ENCODE assay signal across 11 cellular contexts in genomic region chr7:73716318-73716890, GRCh38.
DNase-seq lines count a peak whose midpoint lies in the region; ATAC-seq and TF ChIP-seq lines count a peak whose summit lies in the region.
"Had no signal": no experiment of that assay in that cellular context is flagged by ENCODE, and none has a peak within 500 bp of the region (broad histone marks: within the 10 kb centered on the region; RNA-seq: fewer than 3 reads in every experiment).

No MANE protein-coding gene starts in this region.

- peaks cover 5% of the 10 kb centered on the region for H3K27me3 Mint-ChIP-seq in activated T-cell treated with anti-CD3 and anti-CD28 coated beads, Interleukin-2, amount 50 U/mL, for 24 hours

- peaks cover 20% of the 10 kb centered on the region for H3K36me3 Mint-ChIP-seq in activated T-cell treated with anti-CD3 and anti-CD28 coated beads, Interleukin-2, amount 50 U/mL, for 24 hours (ENCODE audit: low read depth)

- peaks cover 39% of the 10 kb centered on the region for H3K4me1 Mint-ChIP-seq in activated T-cell treated with anti-CD3 and anti-CD28 coated beads, Interleukin-2, amount 50 U/mL, for 24 hours (ENCODE audit: low read depth)

- H3K27ac ChIP-seq in RWPE2 (ENCODE audit: poor library complexity, severe bottlenecking): peak overlapping the region; percentile 66
- peak overlapping the region; percentile 69 for H3K27ac ChIP-seq in stomach smooth muscle (ENCODE audit: low read length)

- ATAC-seq in RWPE2 (ENCODE audit: low read depth): no peak

- TF ChIP-seq CTCF in RWPE2 (IDR thresholded peaks at IDR 0.05; ENCODE audit: poor library complexity, severe bottlenecking) (no peak), fibroblast of mammary gland (conservative IDR thresholded peaks at IDR 0.05; ENCODE audit: control insufficient read depth, insufficient read depth, low read depth, low read length) (no peak)

- no peak overlapping the region for H3K4me3 ChIP-seq in RWPE2 (ENCODE audit: severe bottlenecking)
- H3K4me3 ChIP-seq in fibroblast of mammary gland (ENCODE audit: control insufficient read depth, low read depth, low read length): no peak overlapping the region
- peak overlapping the region; percentile 40 to 43 for H3K4me3 ChIP-seq in stomach smooth muscle (ENCODE audit: low read length in 2 of 2)
- H3K4me3 ChIP-seq: esophagus squamous epithelium had no signal

- H3K4me1 ChIP-seq in RWPE2 (ENCODE audit: insufficient read depth, poor library complexity, severe bottlenecking): peaks cover 28% of the 10 kb centered on the region
- peaks cover 44% of the 10 kb centered on the region for H3K4me1 ChIP-seq in stomach smooth muscle (ENCODE audit: control insufficient read depth, insufficient read depth, low read length)

- peak overlapping the region; percentile 43 for H3K4me3 Mint-ChIP-seq in activated T-cell treated with anti-CD3 and anti-CD28 coated beads, Interleukin-2, amount 50 U/mL, for 24 hours

- no peaks in the 10 kb centered on the region for H3K27me3 ChIP-seq in RWPE2 (ENCODE audit: insufficient read depth, poor library complexity, severe bottlenecking)
- no peaks in the 10 kb centered on the region for H3K27me3 ChIP-seq in stomach smooth muscle (ENCODE audit: control insufficient read depth in 1 of 2, insufficient read depth in 2 of 2, low read length in 2 of 2)

- H3K9me3 ChIP-seq in RWPE2 (ENCODE audit: severe bottlenecking) (no peaks in the 10 kb centered on the region), stomach smooth muscle (ENCODE audit: control insufficient read depth in 2 of 2, low read length in 2 of 2) (no peaks in the 10 kb centered on the region)
- H3K9me3 ChIP-seq: esophagus squamous epithelium had no signal

- H3K9ac ChIP-seq in stomach smooth muscle (ENCODE audit: low read length in 2 of 2): peak overlapping the region; percentile 29 to 58

- no peak for DNase-seq in activated T-cell treated with anti-CD3 and anti-CD28 coated beads, Interleukin-2, amount 50 U/mL, for 24 hours
- DNase-seq in activated T-cell treated with anti-CD3 and anti-CD28 coated beads, Interleukin-2, amount 50 U/mL, for 48 hours: no peak
- DNase-seq in RWPE2 (ENCODE audit: low spot score): no peak
- peak; percentile 19 for DNase-seq in fibroblast of mammary gland (ENCODE audit: low read depth)
- DNase-seq in CD1c-positive myeloid dendritic cell (ENCODE audit: extremely low spot score): no peak
- DNase-seq in hypothalamus (lab: John Stamatoyannopoulos, UW): no peak
- no peak for DNase-seq in GDM1 (lab: John Stamatoyannopoulos, UW)
- DNase-seq: esophagus squamous epithelium, NCI-H2227 treated with DMSO at 0.1 percent for 48 hours, RPMI8226 had no signal

- no peaks in the 10 kb centered on the region for H3K9me3 Mint-ChIP-seq in activated T-cell treated with anti-CD3 and anti-CD28 coated beads, Interleukin-2, amount 50 U/mL, for 24 hours

- peaks cover 31% of the 10 kb centered on the region for H3K36me3 ChIP-seq in RWPE2 (ENCODE audit: low read depth)
- peaks cover 0 to 5% of the 10 kb centered on the region in 2 donors for H3K36me3 ChIP-seq in stomach smooth muscle (ENCODE audit: control insufficient read depth in 2 of 2, insufficient read depth in 2 of 2, low read length in 2 of 2)
- H3K36me3 ChIP-seq: esophagus squamous epithelium had no signal

- H3K27ac Mint-ChIP-seq in activated T-cell treated with anti-CD3 and anti-CD28 coated beads, Interleukin-2, amount 50 U/mL, for 24 hours: no peak overlapping the region

Comparison
In these comparisons a context has a peak if more than half of its experiments do, and no peak if none do; other contexts are left out.
1. H3K4me3 ChIP-seq: peak in stomach smooth muscle (2 of 2); none in RWPE2 (single experiment) and fibroblast of mammary gland (single experiment).